9 cellular contexts compared by ENCODE assay signal in genomic region chr22:44622147-44622427, GRCh38.
DNase-seq lines count a peak whose midpoint lies in the region; ATAC-seq and TF ChIP-seq lines count a peak whose summit lies in the region.
"Had no signal": no experiment of that assay in that cellular context is flagged by ENCODE, and none has a peak within 500 bp of the region (broad histone marks: within the 10 kb centered on the region; RNA-seq: fewer than 3 reads in every experiment).

No MANE protein-coding gene starts in this region.

- DNase-seq in SK-N-SH (peak; percentile 66), NCI-H146 treated with DMSO at 0.1 percent for 48 hours (lab: John Stamatoyannopoulos, UW; ENCODE audit: unreplicated experiment) (peak; percentile 6), WERI-Rb-1 (peak; percentile 90), HuH-7 (ENCODE audit: low spot score) (no peak), ascending aorta (ENCODE audit: low spot score in 2 of 2) (no peak)
- DNase-seq: KG1 had no signal

- H3K4me3 ChIP-seq in SK-N-SH (ENCODE audit: low read depth in 2 of 2, low read length in 1 of 2) (no peak overlapping the region), WERI-Rb-1 (ENCODE audit: low read depth, low read length) (no peak overlapping the region), neural cell (ENCODE audit: low read length) (peak overlapping the region; percentile 46), ascending aorta (no peak overlapping the region)

- POLR2A ChIA-PET in SK-N-SH (lab: Yijun Ruan, JAX), result no interaction called here

- TF ChIP-seq CTCF in SK-N-SH (IDR thresholded peaks at IDR 0.05) (no peak), WERI-Rb-1 (IDR thresholded peaks at IDR 0.05; ENCODE audit: low read depth, low read length) (no peak), neural cell (IDR thresholded peaks at IDR 0.05; ENCODE audit: poor library complexity, severe bottlenecking) (no peak), ascending aorta (IDR thresholded peaks at IDR 0.05) (no peak)

- no peaks in the 10 kb centered on the region for H3K27me3 Mint-ChIP-seq in activated T-helper 17 cell treated with anti-CD3 and anti-CD28 coated beads, Interleukin-2, amount 50 U/mL, for 72 hours

- H3K4me1 Mint-ChIP-seq in activated T-helper 17 cell treated with anti-CD3 and anti-CD28 coated beads, Interleukin-2, amount 50 U/mL, for 72 hours, result peaks cover 6% of the 10 kb centered on the region

- no peaks in the 10 kb centered on the region; a peak in 1 of 4 replicates for H3K4me1 ChIP-seq in SK-N-SH (ENCODE audit: control insufficient read depth in 1 of 2, insufficient read depth in 2 of 2, low read depth in 1 of 2, low read length in 1 of 2)
- no peaks in the 10 kb centered on the region for H3K4me1 ChIP-seq in ascending aorta

- H3K4me2 ChIP-seq in SK-N-SH, result no peak overlapping the region
- H3K4me2 ChIP-seq in neural cell (ENCODE audit: low read length), result peak overlapping the region; percentile 55

- H3K79me2 ChIP-seq in SK-N-SH (ENCODE audit: insufficient read depth) (no peaks in the 10 kb centered on the region), neural cell (replicated peaks; ENCODE audit: insufficient read depth, low read length) (no peaks in the 10 kb centered on the region)

- TF ChIP-seq EP300 in SK-N-SH (IDR thresholded peaks at IDR 0.05; ENCODE audit: borderline replicate concordance in 1 of 2, low read depth in 1 of 2, low read length in 1 of 2) (no peak), neural cell (conservative IDR thresholded peaks at IDR 0.05; ENCODE audit: poor library complexity, severe bottlenecking) (peak; percentile 37)

- H2AFZ ChIP-seq in SK-N-SH (ENCODE audit: low read depth) (no peak overlapping the region), neural cell (ENCODE audit: low read depth, low read length) (no peak overlapping the region)

- H3K27ac ChIP-seq in SK-N-SH (ENCODE audit: low read depth in 2 of 2, low read length in 1 of 2) (no peak overlapping the region), WERI-Rb-1 (peak overlapping the region; percentile 92), neural cell (ENCODE audit: low read length) (peak overlapping the region; percentile 92), ascending aorta (no peak overlapping the region)

- ATAC-seq in SK-N-SH treated with all-trans-retinoic acid at 6 μM for 48 hours, result no peak
- ATAC-seq in activated T-helper 17 cell treated with anti-CD3 and anti-CD28 coated beads, Interleukin-2, amount 50 U/mL, for 72 hours (replicated peaks), result no peak

- 6% methylated on average over 4 of the region's 8 CpGs for WGBS in SK-N-SH (ENCODE audit: low lambda C conversion rate)

- no peak overlapping the region for H3K27ac Mint-ChIP-seq in activated T-helper 17 cell treated with anti-CD3 and anti-CD28 coated beads, Interleukin-2, amount 50 U/mL, for 72 hours

- H3K9me3 ChIP-seq in SK-N-SH (no peaks in the 10 kb centered on the region), WERI-Rb-1 (ENCODE audit: severe bottlenecking) (no peaks in the 10 kb centered on the region), neural cell (ENCODE audit: low read length) (no peaks in the 10 kb centered on the region), ascending aorta (no peaks in the 10 kb centered on the region)

- H3K9me2 ChIP-seq in SK-N-SH, result no peaks in the 10 kb centered on the region
- H3K9me2 ChIP-seq in neural cell (ENCODE audit: insufficient read depth, low read length), result no peaks in the 10 kb centered on the region

- no peak for TF ChIP-seq RAD21 in SK-N-SH (IDR thresholded peaks at IDR 0.05; ENCODE audit: low read length)
- peak; percentile 43 for TF ChIP-seq RAD21 in neural cell (conservative IDR thresholded peaks at IDR 0.05)

- no peaks in the 10 kb centered on the region for H3F3A ChIP-seq in SK-N-SH (replicated peaks; ENCODE audit: insufficient read depth)
- no peaks in the 10 kb centered on the region for H3F3A ChIP-seq in neural cell (ENCODE audit: insufficient read depth, low read length, poor library complexity, severe bottlenecking)

- CTCF ChIA-PET in SK-N-SH (lab: Yijun Ruan, JAX), result interaction anchor here (6.8 to 8.3 kb wide), 2 partner anchors 537 to 629 kb away, joined by 121 to 126 read pairs; no protein-coding TSS in a partner anchor

- H3K36me3 ChIP-seq in SK-N-SH (replicated peaks in 1 of 2; ENCODE audit: control insufficient read depth in 1 of 2, insufficient read depth in 2 of 2, low read length in 1 of 2) (no peaks in the 10 kb centered on the region), WERI-Rb-1 (no peaks in the 10 kb centered on the region), neural cell (ENCODE audit: insufficient read depth, low read length) (no peaks in the 10 kb centered on the region), ascending aorta (no peaks in the 10 kb centered on the region)

- H3K9me3 Mint-ChIP-seq in activated T-helper 17 cell treated with anti-CD3 and anti-CD28 coated beads, Interleukin-2, amount 50 U/mL, for 72 hours, result no peaks in the 10 kb centered on the region

- no peaks in the 10 kb centered on the region for H3K36me3 Mint-ChIP-seq in activated T-helper 17 cell treated with anti-CD3 and anti-CD28 coated beads, Interleukin-2, amount 50 U/mL, for 72 hours (ENCODE audit: low read depth)

- no peak overlapping the region for H3K9ac ChIP-seq in SK-N-SH
- peak overlapping the region; percentile 55 for H3K9ac ChIP-seq in neural cell (ENCODE audit: low read length)

- no peak overlapping the region for H3K4me3 Mint-ChIP-seq in activated T-helper 17 cell treated with anti-CD3 and anti-CD28 coated beads, Interleukin-2, amount 50 U/mL, for 72 hours

- H4K20me1 ChIP-seq in SK-N-SH (ENCODE audit: insufficient read depth) (no peaks in the 10 kb centered on the region), neural cell (ENCODE audit: insufficient read depth) (no peaks in the 10 kb centered on the region)

- H3K27me3 ChIP-seq in SK-N-SH (ENCODE audit: insufficient read depth), result no peaks in the 10 kb centered on the region
- H3K27me3 ChIP-seq in WERI-Rb-1 (ENCODE audit: insufficient read depth, low read depth, severe bottlenecking), result no peaks in the 10 kb centered on the region
- no peaks in the 10 kb centered on the region for H3K27me3 ChIP-seq in neural cell (ENCODE audit: insufficient read depth, low read depth, low read length)
- H3K27me3 ChIP-seq in ascending aorta, result no peaks in the 10 kb centered on the region

- intact Hi-C loops in ascending aorta (cut with DNase I), result no loop called here

TF ChIP-seq in SK-N-SH, 30 proteins besides CTCF, POLR2A, EP300 and RAD21:
- no peak for TF ChIP-seq EZH2phosphoT487 (IDR thresholded peaks at IDR 0.05; ENCODE audit: borderline replicate concordance, low read depth)
- TF ChIP-seq RFX5 (IDR thresholded peaks at IDR 0.05; ENCODE audit: low read length), result peak; percentile 74; the same call in 1 of the 2 replicates

TF ChIP-seq in SK-N-SH treated with all-trans-retinoic acid at 6 μM for 48 hours, 23 proteins besides CTCF, POLR2A, EP300 and RAD21:
- TF ChIP-seq RARB (CRISPR knock-in tag; IDR thresholded peaks at IDR 0.05) (no peak), PATZ1 (CRISPR knock-in tag; IDR thresholded peaks at IDR 0.05; ENCODE audit: borderline replicate concordance) (no peak), ZFP3 (CRISPR knock-in tag; IDR thresholded peaks at IDR 0.05) (no peak), ZC3H10 (CRISPR knock-in tag; IDR thresholded peaks at IDR 0.05) (no peak)

TF ChIP-seq in neural cell, 6 proteins besides CTCF, POLR2A, EP300 and RAD21:
- peak; percentile 43 for TF ChIP-seq SMC3 (conservative IDR thresholded peaks at IDR 0.05; ENCODE audit: poor library complexity)
- TF ChIP-seq REST (IDR thresholded peaks at IDR 0.05; ENCODE audit: borderline replicate concordance), result no peak
- no peak for TF ChIP-seq EZH2 (IDR thresholded peaks at IDR 0.05; ENCODE audit: borderline replicate concordance, insufficient read depth, low read length, poor library complexity, severe bottlenecking)
- peak; percentile 60 for TF ChIP-seq MXI1 (conservative IDR thresholded peaks at IDR 0.05; ENCODE audit: poor library complexity, severe bottlenecking)
- no peak for TF ChIP-seq POLR2AphosphoS5 (IDR thresholded peaks at IDR 0.05)

Comparison
In these comparisons a context has a peak if more than half of its experiments do, and no peak if none do; other contexts are left out.
1. DNase-seq: peak in SK-N-SH (single experiment), NCI-H146 treated with DMSO at 0.1 percent for 48 hours (single experiment) and WERI-Rb-1 (single experiment); none in HuH-7 (single experiment) and ascending aorta (0 of 2).
2. H3K27ac ChIP-seq: peak in WERI-Rb-1 (single experiment) and neural cell (single experiment); none in SK-N-SH (0 of 2) and ascending aorta (0 of 2).